In the genomic region with DNA sequence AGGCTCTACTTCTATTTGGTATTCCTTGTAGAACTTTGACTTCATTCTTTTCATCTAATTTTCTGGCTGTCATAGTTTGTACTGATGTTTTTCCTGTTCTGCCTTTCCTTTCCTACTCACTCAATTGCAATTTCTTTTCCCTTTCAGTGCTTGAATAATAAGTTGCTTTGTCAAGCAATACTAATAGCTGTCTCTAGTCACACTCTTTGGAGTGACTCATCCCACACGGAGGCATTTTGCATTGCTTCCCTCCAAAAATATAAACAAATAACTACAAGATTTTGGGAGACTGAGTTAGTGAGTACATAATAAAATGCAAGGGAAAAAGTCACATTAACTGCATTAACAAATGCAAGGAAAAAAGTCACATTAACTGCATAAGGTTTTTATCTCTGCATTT, we compare ENCODE assay signal across 19 cellular contexts.
"Had no signal": no experiment of that assay in that cellular context is flagged by ENCODE, and none has a peak within 500 bp of the region (broad histone marks: within the 10 kb centered on the region; RNA-seq: fewer than 3 reads in every experiment).

No MANE protein-coding gene starts in this region.

- H3K27me3 Mint-ChIP-seq: naive thymus-derived CD4-positive, alpha-beta T cell; stimulated activated memory B cell treated with anti-CD40 and anti-IgM and Interleukin-4, amounts not matched to agents 10 μg/mL and 1 μg/mL and 100 μg/mL, for 72 hours had no signal

- H3K4me1 ChIP-seq: adrenal gland, gastrocnemius medialis, sigmoid colon, testis, upper lobe of left lung had no signal

- ATAC-seq: activated naive CD4-positive, alpha-beta T cell treated with anti-CD3 and anti-CD28 coated beads, Interleukin-2, amount 50 U/mL, for 72 hours; esophagus mucosa; gastrocnemius medialis; naive thymus-derived CD4-positive, alpha-beta T cell; stimulated activated memory B cell treated with anti-CD40 and anti-IgM and Interleukin-4, amounts not matched to agents 10 μg/mL and 1 μg/mL and 100 μg/mL, for 72 hours had no signal

- H3K4me3 ChIP-seq: adrenal gland, gastrocnemius medialis, sigmoid colon, testis, upper lobe of left lung had no signal

- DNase-seq: activated CD4-positive, alpha-beta T cell treated with anti-CD3 and anti-CD28 coated beads for 1 hour; activated gamma-delta T cell treated with Interleukin-2 at 50 U/mL for 16 hours; adrenal gland; effector CD4-positive, alpha-beta T cell; gastrocnemius medialis; immature natural killer cell; mesendoderm; naive thymus-derived CD4-positive, alpha-beta T cell; nucleus accumbens; posterior cingulate gyrus; sigmoid colon; stimulated activated CD4-positive, alpha-beta T cell treated with anti-CD3 and anti-CD28 coated beads, Interleukin-4, amount 100 ng/mL, for 24 hours; testis; upper lobe of left lung; WERI-Rb-1 had no signal

- H3K36me3 Mint-ChIP-seq: naive thymus-derived CD4-positive, alpha-beta T cell; stimulated activated memory B cell treated with anti-CD40 and anti-IgM and Interleukin-4, amounts not matched to agents 10 μg/mL and 1 μg/mL and 100 μg/mL, for 72 hours had no signal

- H3K36me3 ChIP-seq: adrenal gland, gastrocnemius medialis, sigmoid colon, upper lobe of left lung, WERI-Rb-1 had no signal

- H3K27ac ChIP-seq: adrenal gland, gastrocnemius medialis, sigmoid colon, testis, upper lobe of left lung, WERI-Rb-1 had no signal

- H3K4me1 Mint-ChIP-seq: immature natural killer cell; naive thymus-derived CD4-positive, alpha-beta T cell; stimulated activated memory B cell treated with anti-CD40 and anti-IgM and Interleukin-4, amounts not matched to agents 10 μg/mL and 1 μg/mL and 100 μg/mL, for 72 hours had no signal

- H3K9me3 ChIP-seq: adrenal gland, gastrocnemius medialis, testis had no signal

- H3K27me3 ChIP-seq: adrenal gland, gastrocnemius medialis, sigmoid colon, testis, upper lobe of left lung had no signal

- H3K4me3 Mint-ChIP-seq: activated T-helper 1 cell treated with anti-CD3 and anti-CD28 coated beads, Interleukin-12 subunit alpha, Interleukin-12 subunit beta, Interleukin-2, Interleukin-4 antibody, amounts not matched to agents 30 ng/mL and 10 ng/mL and 1 ng/mL, durations not matched to agents 14 hours and 24 hours and 36 hours; immature natural killer cell; naive thymus-derived CD4-positive, alpha-beta T cell; stimulated activated memory B cell treated with anti-CD40 and anti-IgM and Interleukin-4, amounts not matched to agents 10 μg/mL and 1 μg/mL and 100 μg/mL, for 72 hours had no signal

- H3K9me3 Mint-ChIP-seq: stimulated activated memory B cell treated with anti-CD40 and anti-IgM and Interleukin-4, amounts not matched to agents 10 μg/mL and 1 μg/mL and 100 μg/mL, for 72 hours had no signal

- H3K27ac Mint-ChIP-seq: activated naive CD4-positive, alpha-beta T cell treated with anti-CD3 and anti-CD28 coated beads, Interleukin-2, amount 50 U/mL, for 72 hours; activated T-helper 1 cell treated with anti-CD3 and anti-CD28 coated beads, Interleukin-12 subunit alpha, Interleukin-12 subunit beta, Interleukin-2, Interleukin-4 antibody, amounts not matched to agents 30 ng/mL and 10 ng/mL and 1 ng/mL, durations not matched to agents 14 hours and 24 hours and 36 hours; immature natural killer cell; naive thymus-derived CD4-positive, alpha-beta T cell; stimulated activated memory B cell treated with anti-CD40 and anti-IgM and Interleukin-4, amounts not matched to agents 10 μg/mL and 1 μg/mL and 100 μg/mL, for 72 hours had no signal
